Comparison of ENCODE assay signal across 21 cellular contexts in genomic region chr16:18039931-18040330, GRCh38.
DNase-seq lines count a peak whose midpoint lies in the region; ATAC-seq and TF ChIP-seq lines count a peak whose summit lies in the region.
"Had no signal": no experiment of that assay in that cellular context is flagged by ENCODE, and none has a peak within 500 bp of the region (broad histone marks: within the 10 kb centered on the region; RNA-seq: fewer than 3 reads in every experiment).

No MANE protein-coding gene starts in this region.

- H3K9ac ChIP-seq in GM23248: no peak overlapping the region

- peak; percentile 6 for DNase-seq in GM23248
- DNase-seq in left kidney (ENCODE audit: low read depth, low spot score): peak; percentile 69
- no peak for DNase-seq in DMS79 treated with DMSO at 0.1 percent for 48 hours (lab: John Stamatoyannopoulos, UW)
- DNase-seq in AG08396 (ENCODE audit: low spot score): no peak
- DNase-seq in BE2C: no peak
- DNase-seq: DMS153, H7, HFFc6, IMR-90, MV-4-11, NCI-H1105 treated with DMSO at 0.1 percent for 48 hours, NCI-H146, NCI-H1930, NCI-H2107, NCI-H524, NCI-H774, SHP77 had no signal

- WGBS in GM23248 (ENCODE audit: low coverage in 1 of 2, low lambda C conversion rate in 2 of 2, missing lambda C conversion rate in 2 of 2), 2 experiments: 26 to 31% methylated on average over 3 of the region's 3 CpGs
- WGBS in gastroesophageal sphincter (ENCODE audit: low coverage in 1 of 2), 2 donors: 37 to 86% methylated on average over 3 of the region's 3 CpGs

- H3K4me1 ChIP-seq in GM23248 (ENCODE audit: insufficient read depth) (no peaks in the 10 kb centered on the region), gastroesophageal sphincter (no peaks in the 10 kb centered on the region), BE2C (no peaks in the 10 kb centered on the region)

- no peak overlapping the region for H2AFZ ChIP-seq in GM23248

- H3K4me2 ChIP-seq in GM23248 (ENCODE audit: unreplicated experiment): no peak overlapping the region

- H3K27ac ChIP-seq in GM23248 (no peak overlapping the region), gastroesophageal sphincter (no peak overlapping the region)
- H3K27ac ChIP-seq: RWPE1 had no signal

- TF ChIP-seq EP300 in Ishikawa (IDR thresholded peaks at IDR 0.05; ENCODE audit: borderline replicate concordance) (no peak), gastroesophageal sphincter (IDR thresholded peaks at IDR 0.05) (no peak)

- H3K27me3 ChIP-seq in GM23248 (replicated peaks; ENCODE audit: insufficient read depth) (no peaks in the 10 kb centered on the region), gastroesophageal sphincter (peaks cover 18% of the 10 kb centered on the region), BE2C (no peaks in the 10 kb centered on the region)

- in situ Hi-C loops in GM23248 (cut with MboI): no loop called here

- H3K9me3 ChIP-seq in GM23248 (ENCODE audit: low read depth) (no peaks in the 10 kb centered on the region), gastroesophageal sphincter (no peaks in the 10 kb centered on the region), BE2C (no peaks in the 10 kb centered on the region)

- TF ChIP-seq RAD21 in Ishikawa (IDR thresholded peaks at IDR 0.05; ENCODE audit: low read depth): no peak

- H3K9me2 ChIP-seq in GM23248 (ENCODE audit: insufficient read depth): no peaks in the 10 kb centered on the region

- H3K4me3 ChIP-seq in GM23248 (no peak overlapping the region), gastroesophageal sphincter (no peak overlapping the region), BE2C (ENCODE audit: low read depth, low read length) (no peak overlapping the region)

- H3F3A ChIP-seq in GM23248 (ENCODE audit: insufficient read depth): no peaks in the 10 kb centered on the region

- ATAC-seq in SK-N-SH treated with all-trans-retinoic acid at 6 μM for 48 hours (no peak), gastroesophageal sphincter (no peak)

- no peaks in the 10 kb centered on the region for H4K20me1 ChIP-seq in GM23248 (ENCODE audit: insufficient read depth)

- no peak for TF ChIP-seq CTCF in gastroesophageal sphincter (IDR thresholded peaks at IDR 0.05)
- no peak for TF ChIP-seq CTCF in BE2C (IDR thresholded peaks at IDR 0.05; ENCODE audit: low read depth, low read length)

- TF ChIP-seq POLR2A in gastroesophageal sphincter (IDR thresholded peaks at IDR 0.05): no peak

- H3K79me2 ChIP-seq in GM23248 (ENCODE audit: insufficient read depth): no peaks in the 10 kb centered on the region

- H3K36me3 ChIP-seq in GM23248 (ENCODE audit: low read depth) (no peaks in the 10 kb centered on the region), gastroesophageal sphincter (no peaks in the 10 kb centered on the region), BE2C (no peaks in the 10 kb centered on the region)

TF ChIP-seq in Ishikawa, 13 proteins besides CTCF, POLR2A, EP300 and RAD21:
- no peak for TF ChIP-seq USF1 (IDR thresholded peaks at IDR 0.05)
- peak; percentile 72; the same call in 1 of the 2 replicates for TF ChIP-seq REST (IDR thresholded peaks at IDR 0.05; ENCODE audit: low read depth)

TF ChIP-seq in SK-N-SH treated with all-trans-retinoic acid at 6 μM for 48 hours, 23 proteins besides CTCF, POLR2A, EP300 and RAD21:
- TF ChIP-seq GLIS3 (CRISPR knock-in tag; IDR thresholded peaks at IDR 0.05) (no peak), TOX (CRISPR knock-in tag; IDR thresholded peaks at IDR 0.05; ENCODE audit: borderline replicate concordance) (no peak), BACH2 (CRISPR knock-in tag; IDR thresholded peaks at IDR 0.05; ENCODE audit: borderline replicate concordance) (no peak), CSDC2 (CRISPR knock-in tag; IDR thresholded peaks at IDR 0.05) (no peak), ZFP3 (CRISPR knock-in tag; IDR thresholded peaks at IDR 0.05) (no peak), ARNTL (CRISPR knock-in tag; IDR thresholded peaks at IDR 0.05; ENCODE audit: borderline replicate concordance, low read depth) (no peak), ZC3H10 (CRISPR knock-in tag; IDR thresholded peaks at IDR 0.05) (no peak), ZNF8 (CRISPR knock-in tag; IDR thresholded peaks at IDR 0.05) (no peak), SNAI2 (CRISPR knock-in tag; IDR thresholded peaks at IDR 0.05) (peak; percentile 44; the same call in 1 of the 2 replicates)
TF ChIP-seq in SK-N-SH treated with all-trans-retinoic acid at 6 μM for 48 hours: peak in this region for 1.

Comparison
In these comparisons a context has a peak if more than half of its experiments do, and no peak if none do; other contexts are left out.
1. DNase-seq: peak in GM23248 (single experiment) and left kidney (single experiment); none in DMS79 treated with DMSO at 0.1 percent for 48 hours (single experiment), AG08396 (single experiment) and BE2C (single experiment).